In genomic region chr7:3399858-3400257, GRCh38 we compare ENCODE assay signal across 10 cellular contexts.
DNase-seq lines count a peak whose midpoint lies in the region; ATAC-seq, FAIRE-seq and TF ChIP-seq lines count a peak whose summit lies in the region.
"Had no signal": no experiment of that assay in that cellular context is flagged by ENCODE, and none has a peak within 500 bp of the region (broad histone marks: within the 10 kb centered on the region; RNA-seq: fewer than 3 reads in every experiment).

No MANE protein-coding gene starts in this region.

- no peak overlapping the region for H3K4me3 Mint-ChIP-seq in neural progenitor cell

- no peak overlapping the region for H3K4me2 ChIP-seq in neural progenitor cell

- peaks cover 7% of the 10 kb centered on the region for H3K4me1 ChIP-seq in neural progenitor cell

- TF ChIP-seq POLR2A in NB4 (IDR thresholded peaks at IDR 0.05; ENCODE audit: extremely low read depth, insufficient read length): no peak

- peak; percentile 15 for DNase-seq in NCI-H2171 treated with DMSO at 0.1 percent for 48 hours (lab: John Stamatoyannopoulos, UW)
- no peak for DNase-seq in NCI-H2171 (lab: John Stamatoyannopoulos, UW)
- DNase-seq in NB4 (ENCODE audit: low read depth): peak; percentile 42
- peak; percentile 60 for DNase-seq in choroid plexus epithelial cell (ENCODE audit: low read depth)
- peak; percentile 85 for DNase-seq in neural progenitor cell (ENCODE audit: low spot score)
- no peak for DNase-seq in RCC 7860 (ENCODE audit: low spot score)
- no peak for DNase-seq in GF-D8 (lab: John Stamatoyannopoulos, UW)
- DNase-seq: activated T-cell treated with anti-CD3 and anti-CD28 coated beads, Interleukin-2, amount 50 U/mL, for 48 hours; NCI-H1105 had no signal

- FAIRE-seq in RCC 7860 (lab: Jason Lieb, UNC): no peak

- no peak overlapping the region for H3K27ac ChIP-seq in neural progenitor cell

- no peaks in the 10 kb centered on the region for H3K36me3 Mint-ChIP-seq in neural progenitor cell

- peak; percentile 42 for TF ChIP-seq CTCF in NB4 (IDR thresholded peaks at IDR 0.05; ENCODE audit: low read depth, low read length)
- peak; percentile 75 for TF ChIP-seq CTCF in choroid plexus epithelial cell (conservative IDR thresholded peaks at IDR 0.05; ENCODE audit: low read depth, low read length)
- TF ChIP-seq CTCF in neural progenitor cell (IDR thresholded peaks at IDR 0.05): peak; percentile 71

- H3K4me3 ChIP-seq in NB4 (ENCODE audit: low read depth, low read length) (no peak overlapping the region), choroid plexus epithelial cell (ENCODE audit: low read depth, low read length) (no peak overlapping the region), neural progenitor cell (no peak overlapping the region)

- no peaks in the 10 kb centered on the region for H3K79me2 ChIP-seq in neural progenitor cell (ENCODE audit: low read depth)

- H3F3A ChIP-seq in neural progenitor cell (ENCODE audit: low read depth): no peaks in the 10 kb centered on the region

- H4K20me1 ChIP-seq in neural progenitor cell (ENCODE audit: low read depth): no peaks in the 10 kb centered on the region

- ATAC-seq in HG03025 (IDR thresholded peaks at IDR 0.05; ENCODE audit: low FRiP score, unreplicated experiment): no peak

- no peak overlapping the region for H2AFZ ChIP-seq in neural progenitor cell (replicated peaks)

- no peaks in the 10 kb centered on the region for H3K9me3 ChIP-seq in neural progenitor cell (ENCODE audit: low read depth)

- H3K4me1 Mint-ChIP-seq in neural progenitor cell: no peaks in the 10 kb centered on the region

- no peaks in the 10 kb centered on the region for H3K27me3 Mint-ChIP-seq in neural progenitor cell (ENCODE audit: insufficient read depth, low read depth)

- H3K27me3 ChIP-seq in neural progenitor cell: no peaks in the 10 kb centered on the region

- H3K9ac ChIP-seq in neural progenitor cell: no peak overlapping the region

- peaks cover 32% of the 10 kb centered on the region for H3K9me3 Mint-ChIP-seq in neural progenitor cell

- H3K36me3 ChIP-seq in neural progenitor cell: no peaks in the 10 kb centered on the region

- no peak overlapping the region for H3K27ac Mint-ChIP-seq in neural progenitor cell

Comparison
In these comparisons a context has a peak if more than half of its experiments do, and no peak if none do; other contexts are left out.
1. DNase-seq: peak in NCI-H2171 treated with DMSO at 0.1 percent for 48 hours (single experiment), NB4 (single experiment), choroid plexus epithelial cell (single experiment) and neural progenitor cell (single experiment); none in NCI-H2171 (single experiment), RCC 7860 (single experiment) and GF-D8 (single experiment).
2. Peak in every context shown above with its lines, with median percentiles within 50 percentile points of each other: CTCF ChIP-seq.